In the genomic region with DNA sequence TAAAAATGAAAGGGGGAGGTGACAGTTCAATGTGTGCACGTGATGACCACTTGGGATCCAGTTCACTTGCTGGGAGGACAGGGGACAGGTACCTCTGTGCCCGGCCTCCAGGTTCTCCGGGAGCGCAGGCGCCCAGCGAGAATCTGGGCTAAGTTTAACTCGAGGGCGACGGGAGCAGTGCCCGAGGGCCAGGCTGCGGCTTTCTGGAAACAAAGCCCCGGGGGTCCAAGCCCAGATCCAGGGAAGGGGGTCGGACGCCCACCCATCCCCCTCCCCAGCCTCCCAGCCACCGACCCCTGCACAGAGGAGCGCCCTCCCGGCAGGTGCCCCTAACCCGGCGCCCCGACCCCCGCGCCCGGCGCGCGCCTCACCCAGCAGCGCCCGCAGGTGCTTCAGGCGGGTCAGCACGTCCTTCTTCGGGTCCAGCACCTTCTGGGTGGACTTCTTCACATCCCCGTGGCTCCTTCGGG, we compare ENCODE assay signal across 8 cellular contexts. TPM values are rescaled to one million over a fixed set of nuclear protein-coding genes. Genes with fewer than 3 reads are reported as not detected.
DNase-seq lines count a peak whose midpoint lies in the region; ATAC-seq and TF ChIP-seq lines count a peak whose summit lies in the region.

No MANE protein-coding gene starts in this region.

- H3K9me3 ChIP-seq in CD8-positive, alpha-beta memory T cell (ENCODE audit: low read length): no peaks in the 10 kb centered on the region
- H3K9me3 ChIP-seq in skeletal muscle tissue (ENCODE audit: control insufficient read depth in 3 of 3, low read length in 3 of 3): no peaks in the 10 kb centered on the region

- H3K27me3 ChIP-seq in CD8-positive, alpha-beta memory T cell (ENCODE audit: insufficient read depth, low read length, poor library complexity, severe bottlenecking): no peaks in the 10 kb centered on the region
- H3K27me3 ChIP-seq in skeletal muscle tissue (ENCODE audit: control insufficient read depth in 3 of 3, insufficient read depth in 3 of 3, low read length in 3 of 3): no peaks in the 10 kb centered on the region

- H3K4me3 Mint-ChIP-seq in CD8-positive, alpha-beta memory T cell: peak overlapping the region; percentile 86 to 98 (median 96)
- H3K4me3 Mint-ChIP-seq in activated naive CD8-positive, alpha-beta T cell treated with anti-CD3 and anti-CD28 coated beads, Interleukin-2, amount 50 U/mL, for 24 hours: peak overlapping the region; percentile 85

- H3K4me3 ChIP-seq in CD8-positive, alpha-beta memory T cell (ENCODE audit: low read length): peak overlapping the region; percentile 69
- H3K4me3 ChIP-seq in iPS-11a (ENCODE audit: low read depth, low read length) (peak overlapping the region; percentile 69), skeletal muscle tissue (ENCODE audit: low read length in 3 of 3) (peak overlapping the region; percentile 71 to 83 (median 78))

- peaks cover 28 to 40% (median 37%) of the 10 kb centered on the region in 3 donors for H3K4me1 Mint-ChIP-seq in CD8-positive, alpha-beta memory T cell
- peaks cover 31% of the 10 kb centered on the region for H3K4me1 Mint-ChIP-seq in activated naive CD8-positive, alpha-beta T cell treated with anti-CD3 and anti-CD28 coated beads, Interleukin-2, amount 50 U/mL, for 24 hours

- H3K9ac ChIP-seq in skeletal muscle tissue (ENCODE audit: low read depth in 1 of 3, low read length in 3 of 3): peak overlapping the region; percentile 80 to 93 (median 84)

- H3K36me3 Mint-ChIP-seq in CD8-positive, alpha-beta memory T cell: peaks cover 0 to 7% (median 3%) of the 10 kb centered on the region in 3 donors
- peaks cover 8% of the 10 kb centered on the region for H3K36me3 Mint-ChIP-seq in activated naive CD8-positive, alpha-beta T cell treated with anti-CD3 and anti-CD28 coated beads, Interleukin-2, amount 50 U/mL, for 24 hours (ENCODE audit: low read depth)

- ATAC-seq in GM21360 (IDR thresholded peaks at IDR 0.05; ENCODE audit: unreplicated experiment): peak; percentile 11
- ATAC-seq in activated naive CD8-positive, alpha-beta T cell treated with anti-CD3 and anti-CD28 coated beads, Interleukin-2, amount 50 U/mL, for 24 hours: peak; percentile 3

- peaks cover 7% of the 10 kb centered on the region for H3K4me1 ChIP-seq in CD8-positive, alpha-beta memory T cell (ENCODE audit: insufficient read depth, low read length)
- peaks cover 18 to 28% (median 28%) of the 10 kb centered on the region in 3 donors for H3K4me1 ChIP-seq in skeletal muscle tissue (ENCODE audit: control insufficient read depth in 3 of 3, insufficient read depth in 3 of 3, low read length in 3 of 3)

- H3K9me3 Mint-ChIP-seq in CD8-positive, alpha-beta memory T cell: no peaks in the 10 kb centered on the region
- no peaks in the 10 kb centered on the region for H3K9me3 Mint-ChIP-seq in activated naive CD8-positive, alpha-beta T cell treated with anti-CD3 and anti-CD28 coated beads, Interleukin-2, amount 50 U/mL, for 24 hours

- H3K27ac ChIP-seq in CD8-positive, alpha-beta memory T cell (ENCODE audit: low read depth, low read length): peak overlapping the region; percentile 63
- H3K27ac ChIP-seq in skeletal muscle tissue (ENCODE audit: low read depth, low read length): peak overlapping the region; percentile 94

- TF ChIP-seq EP300 in Ishikawa (IDR thresholded peaks at IDR 0.05; ENCODE audit: borderline replicate concordance): no peak

- CTCF ChIA-PET in CD8-positive, alpha-beta memory T cell (lab: Charles Lee): no interaction called here

- H3K36me3 ChIP-seq in CD8-positive, alpha-beta memory T cell (ENCODE audit: insufficient read depth, low read length): no peaks in the 10 kb centered on the region
- no peaks in the 10 kb centered on the region for H3K36me3 ChIP-seq in skeletal muscle tissue (ENCODE audit: control insufficient read depth in 3 of 3, insufficient read depth in 3 of 3, low read length in 3 of 3)

- POLR2A ChIA-PET in CD8-positive, alpha-beta memory T cell (lab: Charles Lee): interaction anchor here (0.6 kb wide), 1 partner anchor 15 kb away, joined by 3 read pairs; no protein-coding TSS in a partner anchor

- peak in 3 of 5 donors; percentile 1 to 45 (median 5) for DNase-seq in CD8-positive, alpha-beta memory T cell
- peak; percentile 25 for DNase-seq in activated naive CD8-positive, alpha-beta T cell treated with anti-CD3 and anti-CD28 coated beads, Interleukin-2, amount 50 U/mL, for 24 hours
- DNase-seq in LoVo (ENCODE audit: low spot score) (no peak), AG20443 (ENCODE audit: low spot score) (no peak)

- TF ChIP-seq RAD21 in Ishikawa (IDR thresholded peaks at IDR 0.05; ENCODE audit: low read depth): no peak

- H3K27ac Mint-ChIP-seq in CD8-positive, alpha-beta memory T cell: peak overlapping the region; percentile 90 to 98 (median 96)
- peak overlapping the region; percentile 78 for H3K27ac Mint-ChIP-seq in activated naive CD8-positive, alpha-beta T cell treated with anti-CD3 and anti-CD28 coated beads, Interleukin-2, amount 50 U/mL, for 24 hours

- peaks cover 0 to 4% of the 10 kb centered on the region in 2 donors for H3K27me3 Mint-ChIP-seq in CD8-positive, alpha-beta memory T cell
- no peaks in the 10 kb centered on the region for H3K27me3 Mint-ChIP-seq in activated naive CD8-positive, alpha-beta T cell treated with anti-CD3 and anti-CD28 coated beads, Interleukin-2, amount 50 U/mL, for 24 hours

TF ChIP-seq in Ishikawa, 13 proteins besides CTCF, POLR2A, EP300 and RAD21:
- TF ChIP-seq ZBTB7A (IDR thresholded peaks at IDR 0.05; ENCODE audit: low read depth): 0 out of 2 replicates have a peak, but pooled peaks have one; percentile 21
- no peak for TF ChIP-seq YY1 (IDR thresholded peaks at IDR 0.05; ENCODE audit: low read depth)
- no peak for TF ChIP-seq EGR1 (IDR thresholded peaks at IDR 0.05)
- TF ChIP-seq, protein P1, sequence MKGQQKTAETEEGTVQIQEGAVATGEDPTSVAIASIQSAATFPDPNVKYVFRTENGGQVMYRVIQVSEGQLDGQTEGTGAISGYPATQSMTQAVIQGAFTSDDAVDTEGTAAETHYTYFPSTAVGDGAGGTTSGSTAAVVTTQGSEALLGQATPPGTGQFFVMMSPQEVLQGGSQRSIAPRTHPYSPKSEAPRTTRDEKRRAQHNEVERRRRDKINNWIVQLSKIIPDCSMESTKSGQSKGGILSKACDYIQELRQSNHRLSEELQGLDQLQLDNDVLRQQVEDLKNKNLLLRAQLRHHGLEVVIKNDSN (IDR thresholded peaks at IDR 0.05): peak; percentile 31; the same call in 1 of the 2 replicates
- TF ChIP-seq, protein P2, sequence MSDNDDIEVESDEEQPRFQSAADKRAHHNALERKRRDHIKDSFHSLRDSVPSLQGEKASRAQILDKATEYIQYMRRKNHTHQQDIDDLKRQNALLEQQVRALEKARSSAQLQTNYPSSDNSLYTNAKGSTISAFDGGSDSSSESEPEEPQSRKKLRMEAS (IDR thresholded peaks at IDR 0.05): no peak
- no peak for TF ChIP-seq TEAD4 (IDR thresholded peaks at IDR 0.05)
- TF ChIP-seq FOXM1 (IDR thresholded peaks at IDR 0.05; ENCODE audit: borderline replicate concordance, low read depth): no peak
- no peak for TF ChIP-seq TCF12 (IDR thresholded peaks at IDR 0.05; ENCODE audit: low read depth)

RNA-seq across cellular contexts. Expression of a gene that starts 0.4 kb away (rescaled TPM):
- 10 to 100 TPM; 13.4 to 14.5 TPM for total RNA-seq in CD8-positive, alpha-beta memory T cell
- 7.4 TPM for polyA plus RNA-seq in CD8-positive, alpha-beta memory T cell
- 15.7 TPM for total RNA-seq in skeletal muscle tissue

Comparison
In these comparisons a context has a peak if more than half of its experiments do, and no peak if none do; other contexts are left out.
1. DNase-seq: peak in CD8-positive, alpha-beta memory T cell (3 of 5) and activated naive CD8-positive, alpha-beta T cell treated with anti-CD3 and anti-CD28 coated beads, Interleukin-2, amount 50 U/mL, for 24 hours (single experiment); none in LoVo (single experiment) and AG20443 (single experiment).
2. Peak in every context shown above with its lines, with median percentiles within 50 percentile points of each other: H3K4me3 ChIP-seq.